27 cellular contexts compared by ENCODE assay signal in genomic region chr18:417495-417894, GRCh38.
DNase-seq lines count a peak whose midpoint lies in the region; ATAC-seq, FAIRE-seq and TF ChIP-seq lines count a peak whose summit lies in the region.
"Had no signal": no experiment of that assay in that cellular context is flagged by ENCODE, and none has a peak within 500 bp of the region (broad histone marks: within the 10 kb centered on the region; RNA-seq: fewer than 3 reads in every experiment).

No MANE protein-coding gene starts in this region.

- H3K27ac ChIP-seq in IMR-90 (ENCODE audit: insufficient read depth, low read length) (no peak overlapping the region), endothelial cell of umbilical vein (ENCODE audit: insufficient read depth, low read depth, low read length) (no peak overlapping the region), left ventricle myocardium inferior (replicated peaks) (peak overlapping the region; percentile 41)
- H3K27ac ChIP-seq: gastrocnemius medialis, right lobe of liver, thoracic aorta, vagina had no signal

- no peak overlapping the region for H4K8ac ChIP-seq in IMR-90 (ENCODE audit: low read depth in 2 of 2, low read length in 2 of 2)

- ATAC-seq in IMR-90 (ENCODE audit: low read depth) (no peak), sciatic nerve (peak; percentile 89), HG02610 (IDR thresholded peaks at IDR 0.05; ENCODE audit: unreplicated experiment) (no peak), HG02870 (IDR thresholded peaks at IDR 0.05; ENCODE audit: unreplicated experiment) (no peak), GM19467 (IDR thresholded peaks at IDR 0.05; ENCODE audit: unreplicated experiment) (no peak)
- ATAC-seq: activated T-cell treated with anti-CD3 and anti-CD28 coated beads, Interleukin-2, amount 50 U/mL, for 72 hours; right lobe of liver; WTC11 had no signal

- H3K9me3 ChIP-seq in IMR-90 (ENCODE audit: control insufficient read depth, insufficient read depth, low read length) (no peaks in the 10 kb centered on the region), endothelial cell of umbilical vein (replicated peaks; ENCODE audit: control insufficient read depth, insufficient read depth, low read length) (no peaks in the 10 kb centered on the region), left ventricle myocardium inferior (replicated peaks) (no peaks in the 10 kb centered on the region)
- H3K9me3 ChIP-seq: gastrocnemius medialis, right lobe of liver, thoracic aorta, vagina had no signal

- TF ChIP-seq RAD21 in IMR-90 (IDR thresholded peaks at IDR 0.05; ENCODE audit: low read length) = no peak

- no peak for TF ChIP-seq CTCF in IMR-90 (conservative IDR thresholded peaks at IDR 0.05; ENCODE audit: low read depth, low read length)
- no peak for TF ChIP-seq CTCF in endothelial cell of umbilical vein (IDR thresholded peaks at IDR 0.05; ENCODE audit: extremely low read depth in 1 of 2, insufficient read depth in 1 of 2, low read depth in 1 of 2, low read length in 2 of 2)
- no peak for TF ChIP-seq CTCF in left ventricle myocardium inferior (IDR thresholded peaks at IDR 0.05; ENCODE audit: borderline replicate concordance)

- no peak overlapping the region for H3K56ac ChIP-seq in IMR-90 (ENCODE audit: extremely low read depth, insufficient read depth, low read length)

- BruUV-seq in IMR-90 (replicated peaks; lab: Mats Ljungman, UMichigan) (no TSS peak), endothelial cell of umbilical vein (replicated peaks; lab: Mats Ljungman, UMichigan) (no TSS peak)

- H2AK5ac ChIP-seq in IMR-90 (ENCODE audit: low read depth, low read length) = peak overlapping the region; percentile 77; the same call in 1 of the 2 replicates

- 100% methylated on average over 2 of the region's 5 CpGs; no CpG with 5 or more reads in 1 of the 2 experiments for WGBS in IMR-90 (ENCODE audit: extremely low coverage in 2 of 2, insufficient read length in 1 of 2), 2 experiments

- TF ChIP-seq POLR2A in IMR-90 (IDR thresholded peaks at IDR 0.05; ENCODE audit: low read depth, low read length) (no peak), endothelial cell of umbilical vein (IDR thresholded peaks at IDR 0.05; ENCODE audit: low read depth, low read length) (no peak)

- no peaks in the 10 kb centered on the region for H3K79me2 ChIP-seq in endothelial cell of umbilical vein (ENCODE audit: control insufficient read depth, insufficient read depth, low read length)

- POLR2A ChIA-PET in IMR-90 (lab: Charles Lee; ENCODE audit: unreplicated experiment) (no interaction called here), endothelial cell of umbilical vein (lab: Charles Lee) (no interaction called here)

- H3K4ac ChIP-seq in IMR-90 (ENCODE audit: low read depth, low read length) = peak overlapping the region; percentile 66

- no peak overlapping the region for H3K18ac ChIP-seq in IMR-90 (ENCODE audit: low read depth, low read length)

- DNase-seq in IMR-90 (no peak), endothelial cell of umbilical vein (ENCODE audit: low read depth, low spot score) (peak; percentile 59), left ventricle myocardium inferior (no peak), sciatic nerve (ENCODE audit: low spot score) (no peak), D341Med (ENCODE audit: low spot score) (no peak)
- DNase-seq: activated CD4-positive, alpha-beta T cell treated with anti-CD3 and anti-CD28 coated beads, Interleukin-2, amount 50 U/mL, for 1 hour; activated naive CD4-positive, alpha-beta T cell treated with Interleukin-2 at 50 U/mL for 16 hours; activated T-cell treated with anti-CD3 and anti-CD28 coated beads, Interleukin-2, amount 50 U/mL, for 72 hours; CD8-positive, alpha-beta memory T cell; DMS53; effector CD4-positive, alpha-beta T cell; gastrocnemius medialis; NCI-H1105; NCI-H187 treated with DMSO at 0.1 percent for 48 hours; NCI-H2171 treated with DMSO at 0.1 percent for 48 hours; NCI-H524 treated with DMSO at 0.1 percent for 48 hours; posterior cingulate gyrus; right lobe of liver had no signal

- no peak overlapping the region; the same call in 1 of the 2 replicates for H3K14ac ChIP-seq in IMR-90 (replicated peaks; ENCODE audit: low read depth, low read length)

- no peak overlapping the region for H3K9ac ChIP-seq in IMR-90 (ENCODE audit: low read depth, low read length)
- H3K9ac ChIP-seq in endothelial cell of umbilical vein (replicated peaks; ENCODE audit: extremely low read depth, insufficient read depth, low read length) = no peak overlapping the region

- no peak overlapping the region for H3K23ac ChIP-seq in IMR-90 (ENCODE audit: low read depth, low read length)

- no peak for FAIRE-seq in endothelial cell of umbilical vein (lab: Jason Lieb, UNC)
- FAIRE-seq: G401.6, H1, islet of Langerhans had no signal

- H2AFZ ChIP-seq in IMR-90 (replicated peaks; ENCODE audit: low read length, poor library complexity) (no peak overlapping the region), endothelial cell of umbilical vein (ENCODE audit: low read depth, low read length) (no peak overlapping the region)

- H3K4me1 ChIP-seq in IMR-90 (ENCODE audit: control insufficient read depth, insufficient read depth, low read length) = peaks cover 15% of the 10 kb centered on the region
- H3K4me1 ChIP-seq in endothelial cell of umbilical vein (ENCODE audit: control insufficient read depth, extremely low read depth, insufficient read depth, low read length) = peaks cover 26% of the 10 kb centered on the region
- peaks cover 9% of the 10 kb centered on the region for H3K4me1 ChIP-seq in left ventricle myocardium inferior
- H3K4me1 ChIP-seq: gastrocnemius medialis, right lobe of liver, vagina had no signal

- H2BK120ac ChIP-seq in IMR-90 (ENCODE audit: low read depth, low read length) = peak overlapping the region; percentile 73; the same call in 1 of the 2 replicates

- dilution Hi-C loops in IMR-90 (cut with HindIII; ENCODE audit: low sequenced_read_pairs, unreplicated experiment) (no loop called here), endothelial cell of umbilical vein (cut with MboI; ENCODE audit: extremely low pct_ligation_motif_present, low sequenced_read_pairs) (no loop called here)

- H3K9me1 ChIP-seq in IMR-90 (ENCODE audit: insufficient read depth, low read length) = peaks cover 15% of the 10 kb centered on the region
- H3K9me1 ChIP-seq in endothelial cell of umbilical vein (replicated peaks; ENCODE audit: control insufficient read depth, extremely low read depth, insufficient read depth, low read length) = no peaks in the 10 kb centered on the region

- H3K36me3 ChIP-seq in IMR-90 (ENCODE audit: control insufficient read depth, insufficient read depth, low read length) (no peaks in the 10 kb centered on the region), endothelial cell of umbilical vein (ENCODE audit: control insufficient read depth in 2 of 2, extremely low read depth in 1 of 2, insufficient read depth in 2 of 2, low read length in 2 of 2) (no peaks in the 10 kb centered on the region), left ventricle myocardium inferior (no peaks in the 10 kb centered on the region)
- H3K36me3 ChIP-seq: gastrocnemius medialis, right lobe of liver, thoracic aorta, vagina had no signal

- peak overlapping the region; percentile 71; the same call in 1 of the 2 replicates for H4K91ac ChIP-seq in IMR-90 (ENCODE audit: insufficient read depth, low read depth, low read length)

- peak overlapping the region; percentile 88 for H2BK20ac ChIP-seq in IMR-90 (ENCODE audit: low read depth, low read length)

- in situ Hi-C loops in IMR-90 (cut with MboI; ENCODE audit: low sequenced_read_pairs) = no loop called here

- H4K5ac ChIP-seq in IMR-90 (ENCODE audit: low read depth, low read length) = no peak overlapping the region

- H2AK9ac ChIP-seq in IMR-90 (replicated peaks; ENCODE audit: low read depth, low read length, poor library complexity) = no peak overlapping the region

- H2BK15ac ChIP-seq in IMR-90 (ENCODE audit: low read depth, low read length) = peak overlapping the region; percentile 69; the same call in 2 of the 3 replicates

- H4K20me1 ChIP-seq in IMR-90 (ENCODE audit: insufficient read depth, low read length) (no peaks in the 10 kb centered on the region), endothelial cell of umbilical vein (replicated peaks; ENCODE audit: control insufficient read depth, extremely low read depth, insufficient read depth, low read length) (no peaks in the 10 kb centered on the region)

- H3K27me3 ChIP-seq in IMR-90 (ENCODE audit: control insufficient read depth, insufficient read depth, low read length) (no peaks in the 10 kb centered on the region), endothelial cell of umbilical vein (ENCODE audit: control insufficient read depth in 2 of 2, insufficient read depth in 2 of 2, low read length in 2 of 2) (no peaks in the 10 kb centered on the region), left ventricle myocardium inferior (ENCODE audit: low read depth) (no peaks in the 10 kb centered on the region)
- H3K27me3 ChIP-seq: gastrocnemius medialis, right lobe of liver, vagina had no signal

- H3K4me2 ChIP-seq in IMR-90 (ENCODE audit: low read depth, low read length) (no peak overlapping the region), endothelial cell of umbilical vein (ENCODE audit: insufficient read depth, low read length) (no peak overlapping the region)

- CTCF ChIA-PET in IMR-90 (lab: Yijun Ruan, JAX) (no interaction called here), endothelial cell of umbilical vein (lab: Charles Lee) (no interaction called here)

- no peak overlapping the region for H2BK5ac ChIP-seq in IMR-90 (ENCODE audit: low read depth, low read length, poor library complexity, severe bottlenecking)

- H3K4me3 ChIP-seq in IMR-90 (ENCODE audit: insufficient read depth, low read depth, low read length) = no peak overlapping the region
- H3K4me3 ChIP-seq in endothelial cell of umbilical vein (replicated peaks in 1 of 3; ENCODE audit: insufficient read depth in 1 of 3, low read depth in 1 of 3, low read length in 3 of 3) = no peak overlapping the region
- H3K4me3 ChIP-seq in left ventricle myocardium inferior = no peak overlapping the region
- H3K4me3 ChIP-seq: gastrocnemius medialis, right lobe of liver, thoracic aorta, vagina had no signal

- intact Hi-C loops in IMR-90 (cut with micrococcal nuclease) (loop anchor here (5.0 kb wide), 1 partner anchor 60 kb away; no protein-coding TSS in a partner anchor), endothelial cell of umbilical vein (cut with micrococcal nuclease) (no loop called here), left ventricle myocardium inferior (cut with micrococcal nuclease) (no loop called here), sciatic nerve (cut with DNase I) (no loop called here)

- H3K79me1 ChIP-seq in IMR-90 (ENCODE audit: low read depth in 1 of 2, low read length in 2 of 2) = 0 out of 4 replicates have a peak, but pooled peaks cover 0 to 3% of the 10 kb centered on the region in 2 experiments

TF ChIP-seq in IMR-90, 13 proteins besides CTCF, POLR2A, EP300 and RAD21 (continues in another document):
- TF ChIP-seq RFX5 (IDR thresholded peaks at IDR 0.05; ENCODE audit: low read depth, low read length) (no peak), MXI1 (IDR thresholded peaks at IDR 0.05; ENCODE audit: borderline replicate concordance, low read depth, low read length) (no peak), BHLHE40 (IDR thresholded peaks at IDR 0.05; ENCODE audit: low read depth, low read length) (no peak)

TF ChIP-seq in endothelial cell of umbilical vein, 7 proteins besides CTCF, POLR2A, EP300 and RAD21 (continues in another document):
- TF ChIP-seq POLR2AphosphoS5 (IDR thresholded peaks at IDR 0.05; ENCODE audit: insufficient read depth, low read depth, low read length) = no peak
